10 cellular contexts compared by ENCODE assay signal in the genomic region with DNA sequence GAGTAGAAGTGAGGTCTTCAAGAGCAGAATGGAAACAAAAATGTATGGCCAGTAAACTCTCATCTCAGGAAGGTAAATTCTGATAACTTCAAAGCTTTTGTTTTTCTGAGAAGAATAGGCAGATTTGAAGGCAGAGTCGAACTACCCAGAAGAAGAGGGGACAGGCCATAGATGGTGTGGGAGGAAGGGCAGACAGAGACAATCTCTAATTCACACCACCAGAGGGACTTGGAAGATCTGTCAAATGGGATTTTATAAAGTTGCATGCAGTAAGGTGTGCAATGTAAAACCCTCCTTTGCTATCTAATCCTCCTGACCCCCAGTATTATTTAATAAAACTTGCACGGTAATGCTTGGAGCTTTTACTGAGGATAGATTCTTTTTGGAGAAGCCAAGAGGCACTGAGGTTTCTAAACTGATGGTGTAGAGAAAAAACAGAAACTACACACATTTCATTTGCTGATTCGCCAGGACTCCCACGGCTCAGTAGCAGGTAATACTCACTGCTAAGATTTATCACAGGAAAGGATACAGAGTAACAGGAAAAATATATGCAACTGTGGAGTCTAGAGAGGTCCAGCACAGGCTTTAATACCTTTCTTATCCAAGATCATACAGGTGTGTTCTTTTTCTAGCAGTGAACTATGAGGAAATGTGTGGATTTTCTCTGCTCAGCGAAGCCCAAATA. TPM values are rescaled to one million over a fixed set of nuclear protein-coding genes. Genes with fewer than 3 reads are reported as not detected.
DNase-seq lines count a peak whose midpoint lies in the region; ATAC-seq and TF ChIP-seq lines count a peak whose summit lies in the region.
"Had no signal": no experiment of that assay in that cellular context is flagged by ENCODE, and none has a peak within 500 bp of the region (broad histone marks: within the 10 kb centered on the region; RNA-seq: fewer than 3 reads in every experiment).

No MANE protein-coding gene starts in this region.

- POLR2A ChIA-PET in MCF 10A (lab: Yijun Ruan, JAX): interaction anchor here (0.6 to 1.2 kb wide), 6 partner anchors 13 to 726 kb away, joined by 3 to 6 read pairs (median 4); partner anchors contain the start of genes AMIGO2 and SLC38A1

- in situ Hi-C loops in mammary epithelial cell (cut with MboI; ENCODE audit: low sequenced_read_pairs in 2 of 2): loop anchor here in 1 of 2 donors (10.0 kb wide), 1 partner anchor 89 kb away; the partner anchor contains the start of gene SLC38A1

- no peaks in the 10 kb centered on the region for H3K27me3 Mint-ChIP-seq in MCF 10A (ENCODE audit: insufficient read depth, unreplicated experiment)
- H3K27me3 Mint-ChIP-seq in endodermal cell (ENCODE audit: insufficient read depth): no peaks in the 10 kb centered on the region

- H2AFZ ChIP-seq in mammary epithelial cell (ENCODE audit: low read depth, low read length): no peak overlapping the region
- H2AFZ ChIP-seq in OCI-LY1 (ENCODE audit: low read length): no peak overlapping the region

- peaks cover 8% of the 10 kb centered on the region for H3F3A ChIP-seq in OCI-LY1 (ENCODE audit: insufficient read depth, low read length)

- no TSS peak for BruUV-seq in mammary epithelial cell (replicated peaks; lab: Mats Ljungman, UMichigan)
- BruUV-seq in MCF 10A (replicated peaks; lab: Mats Ljungman, UMichigan): no TSS peak

- H3K27me3 ChIP-seq in mammary epithelial cell (ENCODE audit: insufficient read depth, low read length): no peaks in the 10 kb centered on the region
- no peaks in the 10 kb centered on the region; the same call in 1 of the 2 replicates for H3K27me3 ChIP-seq in OCI-LY1 (ENCODE audit: insufficient read depth, low read length)
- H3K27me3 ChIP-seq in endodermal cell (ENCODE audit: control insufficient read depth, insufficient read depth, low read length, poor library complexity, severe bottlenecking): no peaks in the 10 kb centered on the region
- H3K27me3 ChIP-seq in spleen (replicated peaks in 1 of 7): no peaks in the 10 kb centered on the region
- H3K27me3 ChIP-seq: upper lobe of left lung had no signal

- H3K9me3 ChIP-seq in mammary epithelial cell (replicated peaks; ENCODE audit: insufficient read depth, low read length) (no peaks in the 10 kb centered on the region), OCI-LY1 (ENCODE audit: low read length) (no peaks in the 10 kb centered on the region), endodermal cell (ENCODE audit: control insufficient read depth, low read length) (no peaks in the 10 kb centered on the region), spleen (no peaks in the 10 kb centered on the region)
- H3K9me3 ChIP-seq: upper lobe of left lung had no signal

- H3K4me3 ChIP-seq in mammary epithelial cell (replicated peaks in 1 of 3; ENCODE audit: insufficient read depth in 1 of 3, low read depth in 2 of 3, low read length in 3 of 3) (no peak overlapping the region), OCI-LY1 (ENCODE audit: low read depth, low read length, poor library complexity, severe bottlenecking) (no peak overlapping the region), endodermal cell (ENCODE audit: low read length) (no peak overlapping the region), spleen (no peak overlapping the region)
- H3K4me3 ChIP-seq: skin epidermis, upper lobe of left lung had no signal

- no peak for TF ChIP-seq POLR2A in spleen (IDR thresholded peaks at IDR 0.05)

- CTCF ChIA-PET in mammary epithelial cell (lab: Charles Lee; ENCODE audit: low non-redundant PET): no interaction called here
- CTCF ChIA-PET in MCF 10A (lab: Yijun Ruan, JAX): interaction anchor here (0.6 to 1.1 kb wide), 12 partner anchors 11 to 666 kb away, joined by 3 to 8 read pairs (median 4); no protein-coding TSS in a partner anchor

- H3K9me3 Mint-ChIP-seq in MCF 10A (ENCODE audit: unreplicated experiment): no peaks in the 10 kb centered on the region
- no peaks in the 10 kb centered on the region for H3K9me3 Mint-ChIP-seq in endodermal cell

- no peak for ATAC-seq in esophagus mucosa

- H3K4me3 Mint-ChIP-seq in MCF 10A (ENCODE audit: unreplicated experiment): no peak overlapping the region
- H3K4me3 Mint-ChIP-seq in endodermal cell: no peak overlapping the region

- H3K36me3 Mint-ChIP-seq in MCF 10A (ENCODE audit: insufficient read depth, unreplicated experiment) (peaks cover 34% of the 10 kb centered on the region), endodermal cell (ENCODE audit: low read depth) (peaks cover 6% of the 10 kb centered on the region)

- DNase-seq in mammary epithelial cell: no peak
- no peak for DNase-seq in MCF 10A (ENCODE audit: unreplicated experiment)
- peak; percentile 52 for DNase-seq in endodermal cell
- DNase-seq in spleen: no peak
- no peak for DNase-seq in NCI-H774 (lab: John Stamatoyannopoulos, UW)
- no peak for DNase-seq in RKO (ENCODE audit: low spot score)
- DNase-seq: upper lobe of left lung had no signal

- no peak overlapping the region for H3K9ac ChIP-seq in mammary epithelial cell (ENCODE audit: insufficient read depth, low read length)
- no peak overlapping the region for H3K9ac ChIP-seq in OCI-LY1 (ENCODE audit: low read length)
- no peak overlapping the region for H3K9ac ChIP-seq in endodermal cell (ENCODE audit: extremely low read depth, low read length, poor library complexity, severe bottlenecking)

- no peaks in the 10 kb centered on the region for H3K9me2 ChIP-seq in OCI-LY1 (ENCODE audit: low read depth, low read length)

- H3K27ac ChIP-seq in mammary epithelial cell (ENCODE audit: insufficient read depth, low read depth, low read length) (no peak overlapping the region), OCI-LY1 (ENCODE audit: low read depth, low read length, poor library complexity, severe bottlenecking) (no peak overlapping the region), endodermal cell (ENCODE audit: low read depth, low read length) (no peak overlapping the region), spleen (no peak overlapping the region)
- H3K27ac ChIP-seq: skin epidermis, upper lobe of left lung had no signal

- WGBS in mammary epithelial cell (ENCODE audit: low coverage, missing lambda C conversion rate): 62% methylated on average over 5 of the region's 5 CpGs
- 80 to 95% methylated on average over 1 to 5 of the region's 5 CpGs for WGBS in endodermal cell (ENCODE audit: insufficient coverage in 1 of 2, insufficient read length in 1 of 2), 2 experiments
- WGBS in spleen, 5 donors: 73 to 81% (median 75%) methylated on average over 5 of the region's 5 CpGs

- H4K20me1 ChIP-seq in mammary epithelial cell (ENCODE audit: insufficient read depth, low read length) (peaks cover 4% of the 10 kb centered on the region), OCI-LY1 (ENCODE audit: insufficient read depth, low read length) (no peaks in the 10 kb centered on the region)

- peaks cover 10% of the 10 kb centered on the region for H3K36me3 ChIP-seq in mammary epithelial cell (ENCODE audit: insufficient read depth, low read length)
- peaks cover 11% of the 10 kb centered on the region for H3K36me3 ChIP-seq in OCI-LY1 (ENCODE audit: insufficient read depth, low read length)
- H3K36me3 ChIP-seq in endodermal cell (ENCODE audit: control insufficient read depth, insufficient read depth, low read length): peaks cover 9% of the 10 kb centered on the region
- peaks cover 0 to 17% (median 9%) of the 10 kb centered on the region in 6 donors for H3K36me3 ChIP-seq in spleen

- dilution Hi-C loops in mammary epithelial cell (cut with HindIII; ENCODE audit: low sequenced_read_pairs): loop anchor here (25.0 kb wide), 1 partner anchor 658 kb away; no protein-coding TSS in a partner anchor

- peaks cover 3% of the 10 kb centered on the region for H3K79me2 ChIP-seq in mammary epithelial cell (ENCODE audit: insufficient read depth, low read length)
- no peaks in the 10 kb centered on the region for H3K79me2 ChIP-seq in OCI-LY1 (ENCODE audit: insufficient read depth, low read length)

- H3K4me1 Mint-ChIP-seq in MCF 10A (ENCODE audit: insufficient read depth, unreplicated experiment): peaks cover 9% of the 10 kb centered on the region
- H3K4me1 Mint-ChIP-seq in endodermal cell: no peaks in the 10 kb centered on the region

- H3K27ac Mint-ChIP-seq in MCF 10A (ENCODE audit: low read depth, unreplicated experiment) (no peak overlapping the region), endodermal cell (no peak overlapping the region)

- no peak overlapping the region for H3K4me2 ChIP-seq in mammary epithelial cell (ENCODE audit: insufficient read depth, low read depth, low read length)
- no peak overlapping the region for H3K4me2 ChIP-seq in OCI-LY1 (ENCODE audit: low read length)

- H3K4me1 ChIP-seq in mammary epithelial cell (ENCODE audit: insufficient read depth, low read length) (peaks cover 14% of the 10 kb centered on the region), OCI-LY1 (ENCODE audit: insufficient read depth, low read length, severe bottlenecking) (no peaks in the 10 kb centered on the region), endodermal cell (ENCODE audit: control insufficient read depth, insufficient read depth, low read length) (no peaks in the 10 kb centered on the region), spleen (peaks cover 0 to 14% (median 0%) of the 10 kb centered on the region in 6 donors)

- TF ChIP-seq CTCF in mammary epithelial cell (conservative IDR thresholded peaks at IDR 0.05 in 1 of 2, IDR thresholded peaks at IDR 0.05 in 1 of 2; ENCODE audit: extremely low read depth in 1 of 2, insufficient read depth in 1 of 2, low read depth in 1 of 2, low read length in 2 of 2) (peak; percentile 6 to 18), MCF 10A (IDR thresholded peaks at IDR 0.05; ENCODE audit: unreplicated experiment) (no peak), OCI-LY1 (IDR thresholded peaks at IDR 0.05; ENCODE audit: low read length) (peak; percentile 46; the same call in 1 of the 2 replicates), endodermal cell (conservative IDR thresholded peaks at IDR 0.05) (peak; percentile 67), spleen (IDR thresholded peaks at IDR 0.05 in 8 of 11, conservative IDR thresholded peaks at IDR 0.05 in 3 of 11) (peak in 6 of 11 experiments; percentile 17 to 36 (median 24))

- intact Hi-C loops in mammary epithelial cell (cut with micrococcal nuclease): no loop called here
- intact Hi-C loops in MCF 10A (cut with micrococcal nuclease): no loop called here
- intact Hi-C loops in spleen (cut with DNase I; ENCODE audit: low total_unique reads): no loop called here

RNA-seq across cellular contexts. Expression of gene SLC38A2, which starts 18.3 kb away (rescaled TPM):
- 100 to 1,000 TPM; 774 to 995 TPM for total RNA-seq in mammary epithelial cell
- 153 TPM for polyA plus RNA-seq in mammary epithelial cell
- polyA minus RNA-seq in mammary epithelial cell: 348 TPM
- 817 and 1,070 TPM in 2 replicates for total RNA-seq in MCF 10A (2022)
- total RNA-seq in endodermal cell: 100 to 1,000 TPM; 156 to 230 TPM
- 185 TPM for polyA plus RNA-seq in endodermal cell (2013, experiment 1 of 2)
- 170 TPM for polyA plus RNA-seq in endodermal cell (2013, experiment 2 of 2)
- total RNA-seq in spleen: 100 to 1,000 TPM; 118 to 297 (median 211) TPM
- 10 to 100 TPM; 40.7 to 55.9 (median 49.8) TPM for polyA plus RNA-seq in spleen
- 245 TPM for total RNA-seq in esophagus mucosa
